ENCODE assay signal across 8 cellular contexts in genomic region chr17:1453694-1454093, GRCh38. TPM values are rescaled to one million over a fixed set of nuclear protein-coding genes. Genes with fewer than 3 reads are reported as not detected.
DNase-seq lines count a peak whose midpoint lies in the region; ATAC-seq, FAIRE-seq and TF ChIP-seq lines count a peak whose summit lies in the region.
"Not testable (repeated sequence)": the region's sequence is repeated elsewhere in the genome, so short reads cannot be mapped to it uniquely, and the experiment has no call there.

No MANE protein-coding gene starts in this region.

- not testable (repeated sequence) for DNase-seq in A549 (ENCODE audit: low read depth in 1 of 2, low spot score in 1 of 2); GM23338 (ENCODE audit: low spot score); WTC11 (ENCODE audit: low spot score); activated naive CD4-positive, alpha-beta T cell treated with anti-CD3 and anti-CD28 coated beads, Interleukin-2, amount 10 ng/mL, durations not matched to agents 7 days and 5 days; endothelial cell (ENCODE audit: low spot score); neural progenitor cell (ENCODE audit: low spot score); stimulated activated naive CD8-positive, alpha-beta T cell treated with anti-CD3 and anti-CD28 coated beads, Interleukin-15, amount 100 ng/mL, for 72 hours
- DNase-seq in right lobe of liver, result peak in 2 of 3 donors; percentile 52 to 64

- H3K4me1 ChIP-seq in A549, result peaks cover 32% of the 10 kb centered on the region
- H3K4me1 ChIP-seq in GM23338 (ENCODE audit: insufficient read depth); neural progenitor cell: not testable (repeated sequence)
- peaks cover 0 to 50% (median 12%) of the 10 kb centered on the region in 4 donors for H3K4me1 ChIP-seq in right lobe of liver

- H3K79me2 ChIP-seq in GM23338 (replicated peaks; ENCODE audit: insufficient read depth) (peaks cover 72% of the 10 kb centered on the region), neural progenitor cell (ENCODE audit: low read depth) (peaks cover 72% of the 10 kb centered on the region)

- not testable (repeated sequence) for H3F3A ChIP-seq in GM23338 (replicated peaks; ENCODE audit: low read depth)
- H3F3A ChIP-seq in neural progenitor cell (ENCODE audit: low read depth), result peaks cover 16% of the 10 kb centered on the region

- not testable (repeated sequence) for H3K27ac Mint-ChIP-seq in GM23338, neural progenitor cell
- H3K27ac Mint-ChIP-seq in WTC11 (peak overlapping the region; percentile 86; the same call in 1 of the 2 replicates), endothelial cell (ENCODE audit: unreplicated experiment) (peak overlapping the region; percentile 22)
- H3K27ac Mint-ChIP-seq in activated naive CD4-positive, alpha-beta T cell treated with anti-CD3 and anti-CD28 coated beads, Interleukin-2, amount 10 ng/mL, durations not matched to agents 7 days and 5 days, result peak overlapping the region; percentile 28
- peak overlapping the region in 1 of 2 donors; percentile 91 for H3K27ac Mint-ChIP-seq in stimulated activated naive CD8-positive, alpha-beta T cell treated with anti-CD3 and anti-CD28 coated beads, Interleukin-15, amount 100 ng/mL, for 72 hours

- not testable (repeated sequence) for H3K9me3 ChIP-seq in A549; right lobe of liver; neural progenitor cell (ENCODE audit: low read depth)

- not testable (repeated sequence) for H3K9me3 Mint-ChIP-seq in GM23338; WTC11; activated naive CD4-positive, alpha-beta T cell treated with anti-CD3 and anti-CD28 coated beads, Interleukin-2, amount 10 ng/mL, durations not matched to agents 7 days and 5 days; endothelial cell (ENCODE audit: unreplicated experiment); neural progenitor cell; stimulated activated naive CD8-positive, alpha-beta T cell treated with anti-CD3 and anti-CD28 coated beads, Interleukin-15, amount 100 ng/mL, for 72 hours

- ATAC-seq in A549; GM23338; WTC11; stimulated activated naive CD8-positive, alpha-beta T cell treated with anti-CD3 and anti-CD28 coated beads, Interleukin-15, amount 100 ng/mL, for 72 hours: not testable (repeated sequence)
- ATAC-seq in right lobe of liver, result peak in 1 of 4 donors; percentile 15

- H3K4me3 ChIP-seq in A549, GM23338, right lobe of liver, neural progenitor cell: not testable (repeated sequence)

- peaks cover 48% of the 10 kb centered on the region for H4K20me1 ChIP-seq in GM23338 (replicated peaks; ENCODE audit: insufficient read depth)
- H4K20me1 ChIP-seq in neural progenitor cell (ENCODE audit: low read depth), result peaks cover 38% of the 10 kb centered on the region

- H3K4me3 Mint-ChIP-seq in GM23338, result peak overlapping the region; percentile 45; the same call in 1 of the 3 replicates
- H3K4me3 Mint-ChIP-seq in WTC11, result peak overlapping the region; percentile 42
- peak overlapping the region; percentile 38 for H3K4me3 Mint-ChIP-seq in activated naive CD4-positive, alpha-beta T cell treated with anti-CD3 and anti-CD28 coated beads, Interleukin-2, amount 10 ng/mL, durations not matched to agents 7 days and 5 days
- peak overlapping the region; percentile 80 for H3K4me3 Mint-ChIP-seq in endothelial cell (ENCODE audit: unreplicated experiment)
- peak overlapping the region; percentile 72 for H3K4me3 Mint-ChIP-seq in neural progenitor cell
- peak overlapping the region; percentile 45 to 60 for H3K4me3 Mint-ChIP-seq in stimulated activated naive CD8-positive, alpha-beta T cell treated with anti-CD3 and anti-CD28 coated beads, Interleukin-15, amount 100 ng/mL, for 72 hours

- not testable (repeated sequence) for TF ChIP-seq RAD21 in A549 (conservative IDR thresholded peaks at IDR 0.05 in 1 of 2, IDR thresholded peaks at IDR 0.05 in 1 of 2)

- H3K27me3 ChIP-seq in GM23338 (ENCODE audit: insufficient read depth); right lobe of liver; neural progenitor cell: not testable (repeated sequence)

- TF ChIP-seq CTCF in A549 (IDR thresholded peaks at IDR 0.05); GM23338 (conservative IDR thresholded peaks at IDR 0.05; ENCODE audit: low read depth in 2 of 2); WTC11 (IDR thresholded peaks at IDR 0.05); endothelial cell (IDR thresholded peaks at IDR 0.05; ENCODE audit: unreplicated experiment); right lobe of liver (IDR thresholded peaks at IDR 0.05); neural progenitor cell (IDR thresholded peaks at IDR 0.05): not testable (repeated sequence)

- H3K27ac ChIP-seq in A549; GM23338 (ENCODE audit: low read depth); right lobe of liver; neural progenitor cell: not testable (repeated sequence)

- not testable (repeated sequence) for FAIRE-seq in A549 (lab: Jason Lieb, UNC)

- peaks cover 29% of the 10 kb centered on the region for H3K36me3 Mint-ChIP-seq in GM23338 (ENCODE audit: low read depth)
- H3K36me3 Mint-ChIP-seq in WTC11, result peaks cover 23% of the 10 kb centered on the region
- H3K36me3 Mint-ChIP-seq in activated naive CD4-positive, alpha-beta T cell treated with anti-CD3 and anti-CD28 coated beads, Interleukin-2, amount 10 ng/mL, durations not matched to agents 7 days and 5 days, result peaks cover 19% of the 10 kb centered on the region
- H3K36me3 Mint-ChIP-seq in endothelial cell (ENCODE audit: low read depth, unreplicated experiment), result peaks cover 21% of the 10 kb centered on the region
- H3K36me3 Mint-ChIP-seq in neural progenitor cell, result peaks cover 22% of the 10 kb centered on the region

- not testable (repeated sequence) for H3K9ac ChIP-seq in neural progenitor cell

- 84% methylated on average over 11 of the region's 11 CpGs for WGBS in A549 (ENCODE audit: missing lambda C conversion rate)
- WGBS in right lobe of liver (ENCODE audit: insufficient coverage, low coverage, low lambda C conversion rate, missing lambda C conversion rate), result 36% methylated on average over 6 of the region's 11 CpGs

- intact Hi-C loops in right lobe of liver (cut with DNase I), result loop anchor here in 1 of 2 donors (10.0 kb wide), 1 partner anchor 89 kb away; no protein-coding TSS in a partner anchor

- H3K9me2 ChIP-seq in GM23338 (ENCODE audit: insufficient read depth), result not testable (repeated sequence)

- TF ChIP-seq EP300 in A549 (IDR thresholded peaks at IDR 0.05), result not testable (repeated sequence)

- H3K36me3 ChIP-seq in GM23338 (ENCODE audit: insufficient read depth); right lobe of liver; neural progenitor cell: not testable (repeated sequence)

- POLR2A ChIA-PET in A549 (lab: Yijun Ruan, JAX); WTC11 (lab: Charles Lee): not testable (repeated sequence)

- TF ChIP-seq POLR2A in A549 (IDR thresholded peaks at IDR 0.05; ENCODE audit: low read length); right lobe of liver (IDR thresholded peaks at IDR 0.05): not testable (repeated sequence)

- not testable (repeated sequence) for H2AFZ ChIP-seq in GM23338; neural progenitor cell (replicated peaks)

- H3K4me1 Mint-ChIP-seq in GM23338 (peaks cover 20% of the 10 kb centered on the region), WTC11 (peaks cover 24% of the 10 kb centered on the region), endothelial cell (ENCODE audit: unreplicated experiment) (peaks cover 44% of the 10 kb centered on the region), neural progenitor cell (peaks cover 17% of the 10 kb centered on the region)
- H3K4me1 Mint-ChIP-seq in activated naive CD4-positive, alpha-beta T cell treated with anti-CD3 and anti-CD28 coated beads, Interleukin-2, amount 10 ng/mL, durations not matched to agents 7 days and 5 days, result peaks cover 53% of the 10 kb centered on the region
- peaks cover 59% of the 10 kb centered on the region for H3K4me1 Mint-ChIP-seq in stimulated activated naive CD8-positive, alpha-beta T cell treated with anti-CD3 and anti-CD28 coated beads, Interleukin-15, amount 100 ng/mL, for 72 hours

- not testable (repeated sequence) for H3K27me3 Mint-ChIP-seq in GM23338 (ENCODE audit: insufficient read depth, low read depth, poor library complexity); WTC11 (ENCODE audit: low read depth); neural progenitor cell (ENCODE audit: insufficient read depth, low read depth)
- peaks cover 26% of the 10 kb centered on the region for H3K27me3 Mint-ChIP-seq in activated naive CD4-positive, alpha-beta T cell treated with anti-CD3 and anti-CD28 coated beads, Interleukin-2, amount 10 ng/mL, durations not matched to agents 7 days and 5 days
- peaks cover 18% of the 10 kb centered on the region for H3K27me3 Mint-ChIP-seq in endothelial cell (ENCODE audit: unreplicated experiment)
- H3K27me3 Mint-ChIP-seq in stimulated activated naive CD8-positive, alpha-beta T cell treated with anti-CD3 and anti-CD28 coated beads, Interleukin-15, amount 100 ng/mL, for 72 hours, result peaks cover 13% of the 10 kb centered on the region

- H3K4me2 ChIP-seq in A549, result peak overlapping the region; percentile 17
- not testable (repeated sequence) for H3K4me2 ChIP-seq in GM23338, neural progenitor cell

- CTCF ChIA-PET in A549 (lab: Yijun Ruan, JAX), result interaction anchor here (1.2 to 7.2 kb wide), 7 partner anchors 8 to 92 kb away, joined by 3 to 31 read pairs (median 3); partner anchors contain the start of gene INPP5K
- CTCF ChIA-PET in WTC11 (lab: Charles Lee), result interaction anchor here (0.9 kb wide), 1 partner anchor 176 kb away, joined by 3 read pairs; no protein-coding TSS in a partner anchor
- CTCF ChIA-PET in activated naive CD4-positive, alpha-beta T cell treated with anti-CD3 and anti-CD28 coated beads, Interleukin-2, amount 10 ng/mL, durations not matched to agents 7 days and 5 days (lab: Charles Lee), result interaction anchor here (1.5 kb wide), 1 partner anchor 88 kb away, joined by 4 read pairs; no protein-coding TSS in a partner anchor

RNA-seq across cellular contexts. Expression of gene CRK, which starts 2.3 kb away (rescaled TPM):
- polyA plus RNA-seq in A549 (2011; rRNA removed) (117 and 124 TPM in 2 replicates), A549 (2017; fragmentation: RNase III; extraction: RNeasy Plus Mini Kit Qiagen cat#74134 plus additional on column Dnase treatment) (73.1 to 76.5 TPM (median 75.1 TPM) in 3 replicates), GM23338 (2016; fragmentation: Nextera tagmentation; extraction: Ambion mirVana) (28.6 and 32.6 TPM in 2 replicates)
- 53.5 and 59.6 TPM in 2 replicates for polyA plus RNA-seq in A549 (2012; cell fraction: cytosol; rRNA removed)
- 16.5 and 24.4 TPM in 2 replicates for polyA plus RNA-seq in A549 (2012; cell fraction: nucleus; rRNA removed)
- polyA minus RNA-seq in A549 (2011; rRNA and poly(A)+ RNA removed), result 59.6 and 77.1 TPM in 2 replicates
- total RNA-seq in GM23338 (2014; rRNA removed; shearing (Covaris generic)), result 59.8 and 61.1 TPM in 2 replicates
- total RNA-seq in WTC11 (2021) (43.6 to 45.2 TPM (median 43.7 TPM) in 3 replicates), endothelial cell (ENCODE audit: unreplicated experiment) (119 TPM), right lobe of liver (10 to 100 TPM; 33.9 to 58.6 (median 47.6) TPM), neural progenitor cell (ENCODE audit: low replicate concordance) (52.2 and 59.6 TPM in 2 replicates)

RNA-seq across cellular contexts. Expression of gene MYO1C, which starts 38.8 kb away (rescaled TPM):
- polyA plus RNA-seq in A549 (2011; rRNA removed) (101 and 108 TPM in 2 replicates), A549 (2017; fragmentation: RNase III; extraction: RNeasy Plus Mini Kit Qiagen cat#74134 plus additional on column Dnase treatment) (120 to 127 TPM (median 123 TPM) in 3 replicates), GM23338 (2016; fragmentation: Nextera tagmentation; extraction: Ambion mirVana) (12.3 and 13.9 TPM in 2 replicates)
- 137 and 142 TPM in 2 replicates for polyA plus RNA-seq in A549 (2012; cell fraction: cytosol; rRNA removed)
- 175 and 218 TPM in 2 replicates for polyA plus RNA-seq in A549 (2012; cell fraction: nucleus; rRNA removed)
- polyA minus RNA-seq in A549 (2011; rRNA and poly(A)+ RNA removed), result 357 and 380 TPM in 2 replicates
- 35.2 and 57.1 TPM in 2 replicates for total RNA-seq in GM23338 (2014; rRNA removed; shearing (Covaris generic))
- total RNA-seq in WTC11 (2021) (73.6 to 83.2 TPM (median 80.3 TPM) in 3 replicates), endothelial cell (ENCODE audit: unreplicated experiment) (117 TPM), right lobe of liver (10 to 100 TPM; 56.6 to 94.7 (median 68.3) TPM), neural progenitor cell (ENCODE audit: low replicate concordance) (28.7 and 40.6 TPM in 2 replicates)

RNA-seq across cellular contexts. Expression of gene YWHAE, which starts 53.7 kb away (rescaled TPM):
- polyA plus RNA-seq in A549 (2011; rRNA removed), result 1,017 and 1,284 TPM in 2 replicates
- 663 and 976 TPM in 2 replicates for polyA plus RNA-seq in A549 (2012; cell fraction: cytosol; rRNA removed)
- 278 and 353 TPM in 2 replicates for polyA plus RNA-seq in A549 (2012; cell fraction: nucleus; rRNA removed)
- polyA plus RNA-seq in A549 (2017; fragmentation: RNase III; extraction: RNeasy Plus Mini Kit Qiagen cat#74134 plus additional on column Dnase treatment), result 1,548 to 1,575 TPM (median 1,561 TPM) in 3 replicates
- polyA minus RNA-seq in A549 (2011; rRNA and poly(A)+ RNA removed), result 571 and 643 TPM in 2 replicates
- total RNA-seq in GM23338 (2014; rRNA removed; shearing (Covaris generic)), result 1,251 and 1,409 TPM in 2 replicates
- polyA plus RNA-seq in GM23338 (2016; fragmentation: Nextera tagmentation; extraction: Ambion mirVana), result 1,271 and 1,283 TPM in 2 replicates
- total RNA-seq in WTC11 (2021), result 1,033 to 1,180 TPM (median 1,148 TPM) in 3 replicates
- 820 TPM for total RNA-seq in endothelial cell (ENCODE audit: unreplicated experiment)
- 100 to 1,000 TPM; 167 to 446 (median 217) TPM for total RNA-seq in right lobe of liver
- 1,602 and 2,181 TPM in 2 replicates for total RNA-seq in neural progenitor cell (ENCODE audit: low replicate concordance)
